ENCODE assay signal across 9 cellular contexts in the genomic region with DNA sequence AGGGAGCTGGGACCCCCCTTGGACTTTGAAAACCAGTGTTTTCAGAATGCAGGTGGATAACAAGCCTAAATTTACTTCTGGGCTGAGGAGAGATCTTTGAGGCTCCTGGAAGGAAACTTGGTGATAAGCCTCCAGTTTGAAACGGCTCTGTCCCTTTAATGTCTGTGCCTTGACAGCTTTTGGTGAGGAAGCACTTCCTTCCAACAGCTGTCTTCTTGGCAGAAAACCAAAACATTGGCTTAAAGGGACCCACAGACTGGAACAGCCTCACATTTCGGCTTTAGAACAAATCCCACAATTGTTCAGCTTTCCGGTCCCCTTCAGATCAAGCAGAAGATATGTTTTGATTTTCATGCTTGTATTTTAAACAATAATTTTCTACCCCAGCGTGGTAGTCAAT. TPM values are rescaled to one million over a fixed set of nuclear protein-coding genes. Genes with fewer than 3 reads are reported as not detected.
DNase-seq lines count a peak whose midpoint lies in the region; ATAC-seq and TF ChIP-seq lines count a peak whose summit lies in the region.
"Had no signal": no experiment of that assay in that cellular context is flagged by ENCODE, and none has a peak within 500 bp of the region (broad histone marks: within the 10 kb centered on the region; RNA-seq: fewer than 3 reads in every experiment).

No MANE protein-coding gene starts in this region.

- peaks cover 24% of the 10 kb centered on the region for H3K4me1 Mint-ChIP-seq in glutamatergic neuron (ENCODE audit: low read depth, unreplicated experiment)

- peaks cover 14% of the 10 kb centered on the region for H3K36me3 Mint-ChIP-seq in glutamatergic neuron (ENCODE audit: unreplicated experiment)

- TF ChIP-seq EP300 in esophagus muscularis mucosa (IDR thresholded peaks at IDR 0.05), result no peak

- ATAC-seq in GM21786 (IDR thresholded peaks at IDR 0.05; ENCODE audit: unreplicated experiment), result no peak

- H3K27ac ChIP-seq in esophagus muscularis mucosa (replicated peaks in 1 of 4), result peak overlapping the region in 1 of 4 donors; percentile 7

- peak overlapping the region; percentile 95 for H3K4me3 Mint-ChIP-seq in glutamatergic neuron (ENCODE audit: unreplicated experiment)

- WGBS in esophagus muscularis mucosa, result 37% methylated on average over 4 of the region's 4 CpGs

- H3K36me3 ChIP-seq in ES-I3 (ENCODE audit: insufficient read depth, low read length) (peaks cover 20% of the 10 kb centered on the region), esophagus muscularis mucosa (no peaks in the 10 kb centered on the region)

- TF ChIP-seq POLR2A in esophagus muscularis mucosa (IDR thresholded peaks at IDR 0.05; ENCODE audit: low read depth), result no peak

- peaks cover 13% of the 10 kb centered on the region; the same call in 1 of the 2 replicates for H3K4me1 ChIP-seq in ES-I3 (ENCODE audit: insufficient read depth, low read length)
- H3K4me1 ChIP-seq in esophagus muscularis mucosa, result peaks cover 41 to 49% (median 47%) of the 10 kb centered on the region in 4 donors

- no peaks in the 10 kb centered on the region for H3K9me3 ChIP-seq in ES-I3 (ENCODE audit: control insufficient read depth, insufficient read depth, low read length)
- H3K9me3 ChIP-seq in esophagus muscularis mucosa, result no peaks in the 10 kb centered on the region

- peak overlapping the region; percentile 99 for H3K27ac Mint-ChIP-seq in glutamatergic neuron (ENCODE audit: unreplicated experiment)

- H3K27me3 ChIP-seq in esophagus muscularis mucosa, result peaks cover 0 to 52% (median 20%) of the 10 kb centered on the region in 4 donors

- TF ChIP-seq CTCF in glutamatergic neuron (IDR thresholded peaks at IDR 0.05; ENCODE audit: partially characterized antibody, unreplicated experiment) (no peak), esophagus muscularis mucosa (IDR thresholded peaks at IDR 0.05) (no peak)

- H3K9me3 Mint-ChIP-seq in glutamatergic neuron (ENCODE audit: unreplicated experiment), result peaks cover 23% of the 10 kb centered on the region

- peak overlapping the region in 1 of 4 donors; percentile 49 for H3K4me3 ChIP-seq in esophagus muscularis mucosa

- intact Hi-C loops in esophagus muscularis mucosa (cut with DNase I), result loop anchor here (10.0 kb wide), 1 partner anchor 341 kb away; no protein-coding TSS in a partner anchor

- H3K9ac ChIP-seq in ES-I3 (ENCODE audit: low read depth, low read length), result peak overlapping the region; percentile 83; the same call in 1 of the 2 replicates

- peaks cover 21% of the 10 kb centered on the region for H3K27me3 Mint-ChIP-seq in glutamatergic neuron (ENCODE audit: unreplicated experiment)

- DNase-seq in NCI-H69 (lab: John Stamatoyannopoulos, UW), result peak; percentile 100
- DNase-seq in glutamatergic neuron, result no peak
- peak in 36 of 56 donors; percentile 4 to 71 (median 41) for DNase-seq in nucleus accumbens (lab: John Stamatoyannopoulos, UW)
- no peak for DNase-seq in activated T-cell treated with anti-CD3 and anti-CD28 coated beads for 4 hours
- DNase-seq in esophagus muscularis mucosa (ENCODE audit: extremely low spot score), result no peak
- no peak for DNase-seq in NCI-H2081 treated with DMSO at 0.1 percent for 48 hours (lab: John Stamatoyannopoulos, UW)
- DNase-seq: activated T-cell treated with anti-CD3 and anti-CD28 coated beads, Interleukin-2, amount 50 U/mL, for 1 hour had no signal

RNA-seq across cellular contexts. Expression of a gene that starts 3.6 kb away (rescaled TPM):
- total RNA-seq in glutamatergic neuron (ENCODE audit: unreplicated experiment) (43.8 TPM), esophagus muscularis mucosa (1 to 10 TPM in 2 of 4 donors, under 1 TPM in 2; 0.83 to 1.2 (median 1.1) TPM)

Comparison
In these comparisons a context has a peak if more than half of its experiments do, and no peak if none do; other contexts are left out.
1. DNase-seq: peak in NCI-H69 (single experiment) and nucleus accumbens (36 of 56); none in glutamatergic neuron (single experiment), activated T-cell treated with anti-CD3 and anti-CD28 coated beads for 4 hours (single experiment), esophagus muscularis mucosa (single experiment) and NCI-H2081 treated with DMSO at 0.1 percent for 48 hours (single experiment).
2. RNA of a gene that starts 3.6 kb away (total RNA-seq): 43.8 TPM in glutamatergic neuron (single experiment); 0.83 to 1.2 TPM in esophagus muscularis mucosa; every median in the first group is over 10 times any median in the second.